Comparison of ENCODE assay signal across 15 cellular contexts in genomic region chr15:35014265-35014664, GRCh38. TPM values are rescaled to one million over a fixed set of nuclear protein-coding genes. Genes with fewer than 3 reads are reported as not detected.
DNase-seq lines count a peak whose midpoint lies in the region; ATAC-seq and TF ChIP-seq lines count a peak whose summit lies in the region.
"Had no signal": no experiment of that assay in that cellular context is flagged by ENCODE, and none has a peak within 500 bp of the region (broad histone marks: within the 10 kb centered on the region; RNA-seq: fewer than 3 reads in every experiment).

No MANE protein-coding gene starts in this region.

- H3K4me3 ChIP-seq in PC-9 = no peak overlapping the region

- H3K27ac Mint-ChIP-seq in activated T-helper 17 cell treated with anti-CD3 and anti-CD28 coated beads, Interleukin-2, amount 50 U/mL, for 72 hours = no peak overlapping the region

- no peak for TF ChIP-seq CTCF in PC-9 (conservative IDR thresholded peaks at IDR 0.05)

- CTCF ChIA-PET in PC-9 (lab: Charles Lee) = no interaction called here

- H3K9me3 Mint-ChIP-seq in activated T-helper 17 cell treated with anti-CD3 and anti-CD28 coated beads, Interleukin-2, amount 50 U/mL, for 72 hours = no peaks in the 10 kb centered on the region

- H2AFZ ChIP-seq in PC-9 = no peak overlapping the region

- H4K20me1 ChIP-seq in PC-9 (ENCODE audit: insufficient read depth) = no peaks in the 10 kb centered on the region

- no peaks in the 10 kb centered on the region for H3K36me3 ChIP-seq in PC-9 (ENCODE audit: low read depth)

- H3K27me3 Mint-ChIP-seq in activated T-helper 17 cell treated with anti-CD3 and anti-CD28 coated beads, Interleukin-2, amount 50 U/mL, for 72 hours = peaks cover 7% of the 10 kb centered on the region

- ATAC-seq in activated T-helper 17 cell treated with anti-CD3 and anti-CD28 coated beads, Interleukin-2, amount 50 U/mL, for 72 hours (replicated peaks) = no peak
- no peak for ATAC-seq in HG02623 (IDR thresholded peaks at IDR 0.05; ENCODE audit: unreplicated experiment)

- H3K9me3 ChIP-seq in PC-9 (ENCODE audit: insufficient read depth, low read depth) = no peaks in the 10 kb centered on the region

- no peaks in the 10 kb centered on the region for H3K27me3 ChIP-seq in layer of hippocampus (ENCODE audit: control insufficient read depth, insufficient read depth, low read length)
- H3K27me3 ChIP-seq in PC-9 (ENCODE audit: insufficient read depth, low read depth) = no peaks in the 10 kb centered on the region

- peak; percentile 19 for DNase-seq in COLO829 (ENCODE audit: low spot score)
- DNase-seq in pons (ENCODE audit: low spot score) = peak; percentile 25
- no peak for DNase-seq in stimulated activated CD4-positive, alpha-beta T cell treated with anti-CD3 and anti-CD28 coated beads, Interleukin-1b, Interleukin-23, amount 100 ng/mL, for 48 hours
- no peak for DNase-seq in PC-9
- DNase-seq: DND-41, KG1, MV-4-11, NCI-H1417, NCI-H187, NCI-H526 had no signal

- H3K4me1 Mint-ChIP-seq in activated T-helper 17 cell treated with anti-CD3 and anti-CD28 coated beads, Interleukin-2, amount 50 U/mL, for 72 hours = no peaks in the 10 kb centered on the region

- BruUV-seq in PC-9 (replicated peaks; lab: Mats Ljungman, UMichigan) = no TSS peak

- no peaks in the 10 kb centered on the region for H3K9me2 ChIP-seq in PC-9 (ENCODE audit: insufficient read depth)

- H3K36me3 Mint-ChIP-seq in activated T-helper 17 cell treated with anti-CD3 and anti-CD28 coated beads, Interleukin-2, amount 50 U/mL, for 72 hours (ENCODE audit: low read depth) = no peaks in the 10 kb centered on the region

- intact Hi-C loops in PC-9 (cut with micrococcal nuclease; ENCODE audit: unreplicated experiment) = no loop called here

- no peaks in the 10 kb centered on the region for H3K4me1 ChIP-seq in PC-9 (replicated peaks; ENCODE audit: insufficient read depth)

- POLR2A ChIA-PET in PC-9 (lab: Charles Lee; ENCODE audit: unreplicated experiment) = no interaction called here

- H3K79me2 ChIP-seq in PC-9 (ENCODE audit: low read depth) = no peaks in the 10 kb centered on the region

- H3K27ac ChIP-seq in cingulate gyrus (ENCODE audit: low read depth, low read length) (peak overlapping the region; percentile 89), layer of hippocampus (ENCODE audit: low read depth, low read length) (peak overlapping the region; percentile 82), PC-9 (no peak overlapping the region)
- H3K27ac ChIP-seq: C4-2B had no signal

- no peak overlapping the region for H3K4me3 Mint-ChIP-seq in activated T-helper 17 cell treated with anti-CD3 and anti-CD28 coated beads, Interleukin-2, amount 50 U/mL, for 72 hours

- H3F3A ChIP-seq in PC-9 (ENCODE audit: insufficient read depth, low read depth) = no peaks in the 10 kb centered on the region

- no peak overlapping the region for H3K4me2 ChIP-seq in PC-9

RNA-seq across cellular contexts. Expression of gene ZNF770, which starts 26.2 kb away (rescaled TPM):
- 10 to 100 TPM; 44.6 to 59.4 TPM for total RNA-seq in activated T-helper 17 cell treated with anti-CD3 and anti-CD28 coated beads, Interleukin-2, amount 50 U/mL, for 72 hours
- total RNA-seq in PC-9 (2021) = 25.9 and 34.0 TPM in 2 replicates

RNA-seq across cellular contexts. Expression of gene AQR, which starts 44.7 kb away (rescaled TPM):
- 10 to 100 TPM; 37.6 to 39.4 TPM for total RNA-seq in activated T-helper 17 cell treated with anti-CD3 and anti-CD28 coated beads, Interleukin-2, amount 50 U/mL, for 72 hours
- 24.1 and 33.6 TPM in 2 replicates for total RNA-seq in PC-9 (2021)

Comparison
In these comparisons a context has a peak if more than half of its experiments do, and no peak if none do; other contexts are left out.
1. DNase-seq: peak in COLO829 (single experiment) and pons (single experiment); none in stimulated activated CD4-positive, alpha-beta T cell treated with anti-CD3 and anti-CD28 coated beads, Interleukin-1b, Interleukin-23, amount 100 ng/mL, for 48 hours (single experiment) and PC-9 (0 of 2).